1 cellular context compared by ENCODE assay signal in the genomic region with DNA sequence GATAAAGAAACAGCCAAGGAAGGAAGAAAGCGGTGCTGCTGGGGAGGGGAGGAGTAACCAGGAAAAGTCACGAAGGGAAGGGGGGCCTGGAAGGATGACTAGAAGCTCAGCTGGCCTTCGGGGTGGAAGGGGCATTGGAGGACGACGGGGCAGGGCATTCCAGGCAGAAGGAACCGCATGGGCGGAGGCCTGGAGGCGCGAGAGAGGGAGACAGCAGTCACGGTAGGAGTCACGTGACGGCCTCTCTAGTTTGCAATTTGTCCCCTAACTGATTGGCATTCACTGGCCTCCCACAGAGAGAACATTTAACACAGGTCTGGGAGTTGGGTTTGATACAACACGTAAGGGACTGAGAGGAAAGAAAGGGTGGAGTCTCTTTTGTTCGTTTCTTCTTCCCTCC.
TF ChIP-seq lines count a peak whose summit lies in the region.

No MANE protein-coding gene starts in this region.

TF ChIP-seq in HepG2, 621 proteins besides CTCF, POLR2A, EP300 and RAD21 (continued from another document):
- TF ChIP-seq, protein P1, sequence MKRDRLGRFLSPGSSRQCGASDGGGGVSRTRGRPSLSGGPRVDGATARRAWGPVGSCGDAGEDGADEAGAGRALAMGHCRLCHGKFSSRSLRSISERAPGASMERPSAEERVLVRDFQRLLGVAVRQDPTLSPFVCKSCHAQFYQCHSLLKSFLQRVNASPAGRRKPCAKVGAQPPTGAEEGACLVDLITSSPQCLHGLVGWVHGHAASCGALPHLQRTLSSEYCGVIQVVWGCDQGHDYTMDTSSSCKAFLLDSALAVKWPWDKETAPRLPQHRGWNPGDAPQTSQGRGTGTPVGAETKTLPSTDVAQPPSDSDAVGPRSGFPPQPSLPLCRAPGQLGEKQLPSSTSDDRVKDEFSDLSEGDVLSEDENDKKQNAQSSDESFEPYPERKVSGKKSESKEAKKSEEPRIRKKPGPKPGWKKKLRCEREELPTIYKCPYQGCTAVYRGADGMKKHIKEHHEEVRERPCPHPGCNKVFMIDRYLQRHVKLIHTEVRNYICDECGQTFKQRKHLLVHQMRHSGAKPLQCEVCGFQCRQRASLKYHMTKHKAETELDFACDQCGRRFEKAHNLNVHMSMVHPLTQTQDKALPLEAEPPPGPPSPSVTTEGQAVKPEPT (CRISPR knock-in tag; IDR thresholded peaks at IDR 0.05; ENCODE audit: low read depth): no peak
- TF ChIP-seq, protein P2, sequence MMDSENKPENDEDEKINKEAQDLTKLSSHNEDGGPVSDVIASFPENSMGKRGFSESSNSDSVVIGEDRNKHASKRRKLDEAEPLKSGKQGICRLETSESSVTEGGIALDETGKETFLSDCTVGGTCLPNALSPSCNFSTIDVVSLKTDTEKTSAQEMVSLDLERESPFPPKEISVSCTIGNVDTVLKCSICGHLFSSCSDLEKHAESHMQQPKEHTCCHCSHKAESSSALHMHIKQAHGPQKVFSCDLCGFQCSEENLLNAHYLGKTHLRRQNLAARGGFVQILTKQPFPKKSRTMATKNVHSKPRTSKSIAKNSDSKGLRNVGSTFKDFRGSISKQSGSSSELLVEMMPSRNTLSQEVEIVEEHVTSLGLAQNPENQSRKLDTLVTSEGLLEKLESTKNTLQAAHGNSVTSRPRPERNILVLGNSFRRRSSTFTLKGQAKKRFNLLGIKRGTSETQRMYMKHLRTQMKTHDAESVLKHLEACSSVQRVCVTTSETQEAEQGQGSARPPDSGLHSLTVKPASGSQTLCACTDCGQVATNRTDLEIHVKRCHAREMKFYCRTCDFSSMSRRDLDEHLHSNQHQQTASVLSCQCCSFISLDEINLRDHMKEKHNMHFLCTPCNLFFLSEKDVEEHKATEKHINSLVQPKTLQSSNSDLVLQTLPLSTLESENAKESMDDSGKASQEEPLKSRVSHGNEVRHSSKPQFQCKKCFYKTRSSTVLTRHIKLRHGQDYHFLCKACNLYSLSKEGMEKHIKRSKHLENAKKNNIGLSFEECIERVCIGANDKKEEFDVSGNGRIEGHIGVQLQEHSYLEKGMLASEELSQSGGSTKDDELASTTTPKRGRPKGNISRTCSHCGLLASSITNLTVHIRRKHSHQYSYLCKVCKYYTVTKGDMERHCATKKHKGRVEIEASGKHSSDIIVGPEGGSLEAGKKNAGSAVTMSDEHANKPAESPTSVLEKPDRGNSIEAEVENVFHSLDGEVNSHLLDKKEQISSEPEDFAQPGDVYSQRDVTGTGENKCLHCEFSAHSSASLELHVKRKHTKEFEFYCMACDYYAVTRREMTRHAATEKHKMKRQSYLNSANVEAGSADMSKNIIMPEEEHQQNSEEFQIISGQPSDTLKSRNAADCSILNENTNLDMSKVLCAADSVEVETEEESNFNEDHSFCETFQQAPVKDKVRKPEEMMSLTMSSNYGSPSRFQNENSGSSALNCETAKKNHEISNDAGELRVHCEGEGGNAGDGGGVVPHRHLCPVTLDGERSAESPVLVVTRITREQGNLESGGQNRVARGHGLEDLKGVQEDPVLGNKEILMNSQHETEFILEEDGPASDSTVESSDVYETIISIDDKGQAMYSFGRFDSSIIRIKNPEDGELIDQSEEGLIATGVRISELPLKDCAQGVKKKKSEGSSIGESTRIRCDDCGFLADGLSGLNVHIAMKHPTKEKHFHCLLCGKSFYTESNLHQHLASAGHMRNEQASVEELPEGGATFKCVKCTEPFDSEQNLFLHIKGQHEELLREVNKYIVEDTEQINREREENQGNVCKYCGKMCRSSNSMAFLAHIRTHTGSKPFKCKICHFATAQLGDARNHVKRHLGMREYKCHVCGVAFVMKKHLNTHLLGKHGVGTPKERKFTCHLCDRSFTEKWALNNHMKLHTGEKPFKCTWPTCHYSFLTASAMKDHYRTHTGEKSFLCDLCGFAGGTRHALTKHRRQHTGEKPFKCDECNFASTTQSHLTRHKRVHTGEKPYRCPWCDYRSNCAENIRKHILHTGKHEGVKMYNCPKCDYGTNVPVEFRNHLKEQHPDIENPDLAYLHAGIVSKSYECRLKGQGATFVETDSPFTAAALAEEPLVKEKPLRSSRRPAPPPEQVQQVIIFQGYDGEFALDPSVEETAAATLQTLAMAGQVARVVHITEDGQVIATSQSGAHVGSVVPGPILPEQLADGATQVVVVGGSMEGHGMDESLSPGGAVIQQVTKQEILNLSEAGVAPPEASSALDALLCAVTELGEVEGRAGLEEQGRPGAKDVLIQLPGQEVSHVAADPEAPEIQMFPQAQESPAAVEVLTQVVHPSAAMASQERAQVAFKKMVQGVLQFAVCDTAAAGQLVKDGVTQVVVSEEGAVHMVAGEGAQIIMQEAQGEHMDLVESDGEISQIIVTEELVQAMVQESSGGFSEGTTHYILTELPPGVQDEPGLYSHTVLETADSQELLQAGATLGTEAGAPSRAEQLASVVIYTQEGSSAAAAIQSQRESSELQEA (CRISPR knock-in tag; IDR thresholded peaks at IDR 0.05; ENCODE audit: not compliant biosample characterization): no peak
- TF ChIP-seq, protein P3, sequence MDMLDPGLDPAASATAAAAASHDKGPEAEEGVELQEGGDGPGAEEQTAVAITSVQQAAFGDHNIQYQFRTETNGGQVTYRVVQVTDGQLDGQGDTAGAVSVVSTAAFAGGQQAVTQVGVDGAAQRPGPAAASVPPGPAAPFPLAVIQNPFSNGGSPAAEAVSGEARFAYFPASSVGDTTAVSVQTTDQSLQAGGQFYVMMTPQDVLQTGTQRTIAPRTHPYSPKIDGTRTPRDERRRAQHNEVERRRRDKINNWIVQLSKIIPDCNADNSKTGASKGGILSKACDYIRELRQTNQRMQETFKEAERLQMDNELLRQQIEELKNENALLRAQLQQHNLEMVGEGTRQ (IDR thresholded peaks at IDR 0.05; ENCODE audit: low read depth, low read length): peak; percentile 70
- TF ChIP-seq, protein P3 (CRISPR knock-in tag; IDR thresholded peaks at IDR 0.05; ENCODE audit: borderline replicate concordance): peak; percentile 61; the same call in 1 of the 2 replicates
